In the genomic region with DNA sequence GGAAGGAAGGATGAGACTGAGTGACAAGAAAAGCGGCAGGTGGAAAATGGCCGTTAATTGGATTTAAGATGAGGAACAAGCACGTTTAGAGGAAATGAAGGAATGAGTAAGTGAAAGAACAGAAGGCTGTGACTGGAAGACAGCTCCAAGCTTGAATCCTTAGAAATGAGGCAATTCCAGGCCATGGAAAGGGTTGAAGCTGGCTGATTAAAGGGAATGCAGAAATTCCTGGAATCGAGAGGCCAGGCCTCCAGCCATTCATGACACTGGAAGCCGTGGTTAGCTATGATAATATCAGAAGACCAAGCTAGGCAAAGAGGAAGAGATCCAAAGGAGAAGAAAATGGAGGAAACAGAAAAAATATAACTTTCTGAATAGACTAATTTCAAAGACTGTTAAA, we compare ENCODE assay signal across 30 cellular contexts.
"Had no signal": no experiment of that assay in that cellular context is flagged by ENCODE, and none has a peak within 500 bp of the region (broad histone marks: within the 10 kb centered on the region; RNA-seq: fewer than 3 reads in every experiment).

No MANE protein-coding gene starts in this region.

- H3K9me3 ChIP-seq: esophagus squamous epithelium, gastroesophageal sphincter, heart left ventricle, left lung, pancreas, prostate gland, testis, transverse colon had no signal

- DNase-seq: activated CD4-positive, alpha-beta memory T cell treated with anti-CD3 and anti-CD28 coated beads for 36 hours; activated CD4-positive, alpha-beta T cell treated with anti-CD3 and anti-CD28 coated beads, Interleukin-2, amount 10 ng/mL, durations not matched to agents 24 days and 14 days; activated CD4-positive, CD25-positive, alpha-beta regulatory T cell treated with anti-CD3 and anti-CD28 coated beads, Interleukin-2, amount 50 U/mL, for 72 hours; activated CD8-positive, alpha-beta memory T cell treated with anti-CD3 and anti-CD28 coated beads, Interleukin-2, amount 50 U/mL, for 4 hours; activated gamma-delta T cell treated with Interleukin-2 at 50 U/mL for 16 hours; activated T-cell treated with anti-CD3 and anti-CD28 coated beads, Interleukin-2, amount 50 U/mL, for 1 hour; dermis blood vessel endothelial cell; effector CD4-positive, alpha-beta T cell; esophagus squamous epithelium; heart left ventricle; hypothalamus; immature natural killer cell; kidney; left lung; naive B cell; pancreas; retina; stimulated activated CD4-positive, alpha-beta T cell treated with anti-CD3 and anti-CD28 coated beads, Interleukin-15, amount 100 ng/mL, for 24 hours; stimulated activated CD4-positive, alpha-beta T cell treated with anti-CD3 and anti-CD28 coated beads, Interleukin-2, amount 100 ng/mL, for 24 hours; stimulated activated naive CD4-positive, alpha-beta T cell treated with Interleukin-2 at 50 U/mL for 16 hours; T-helper 17 cell; T1000; testis; transverse colon had no signal

- H3K27me3 ChIP-seq: esophagus squamous epithelium, gastroesophageal sphincter, heart left ventricle, left lung, pancreas, testis, transverse colon had no signal

- FAIRE-seq: bronchial epithelial cell, colon, kidney, pancreas had no signal

- H3K4me1 ChIP-seq: pancreas, prostate gland, testis had no signal

- ATAC-seq: activated naive CD4-positive, alpha-beta T cell treated with anti-CD3 and anti-CD28 coated beads, Interleukin-2, amount 50 U/mL, for 72 hours; activated T-helper 17 cell treated with anti-CD3 and anti-CD28 coated beads, Interleukin-2, amount 50 U/mL, for 72 hours; gastroesophageal sphincter; left lung; pancreas; T-helper 17 cell had no signal

- H3K4me3 ChIP-seq: esophagus squamous epithelium, gastroesophageal sphincter, heart left ventricle, left lung, pancreas, prostate gland, testis, transverse colon had no signal

- H3K27ac ChIP-seq: esophagus squamous epithelium, gastroesophageal sphincter, left lung, pancreas, prostate gland, testis had no signal
